In genomic region chrX:41824551-41824950, GRCh38 we compare ENCODE assay signal across 16 cellular contexts.
DNase-seq lines count a peak whose midpoint lies in the region; ATAC-seq and TF ChIP-seq lines count a peak whose summit lies in the region.
"Had no signal": no experiment of that assay in that cellular context is flagged by ENCODE, and none has a peak within 500 bp of the region (broad histone marks: within the 10 kb centered on the region; RNA-seq: fewer than 3 reads in every experiment).

No MANE protein-coding gene starts in this region.

- H3K79me2 ChIP-seq in mesendoderm (ENCODE audit: control insufficient read depth, insufficient read depth, low read length), result no peaks in the 10 kb centered on the region

- H3K23ac ChIP-seq in mesendoderm (ENCODE audit: low read length), result no peak overlapping the region

- CTCF ChIA-PET in CD8-positive, alpha-beta T cell (lab: Charles Lee), result no interaction called here

- no peak overlapping the region for H3K4me3 ChIP-seq in CD8-positive, alpha-beta T cell (ENCODE audit: low read depth, low read length)
- no peak overlapping the region for H3K4me3 ChIP-seq in choroid plexus epithelial cell (ENCODE audit: low read depth, low read length)
- H3K4me3 ChIP-seq in mesendoderm (ENCODE audit: low read length), result no peak overlapping the region
- H3K4me3 ChIP-seq: cardiac muscle cell, right atrium auricular region had no signal

- H3K36me3 Mint-ChIP-seq in CD8-positive, alpha-beta T cell, result peaks cover 29% of the 10 kb centered on the region

- H3K27me3 ChIP-seq in CD8-positive, alpha-beta T cell (ENCODE audit: insufficient read depth, low read length), result no peaks in the 10 kb centered on the region
- H3K27me3 ChIP-seq in mesendoderm (ENCODE audit: insufficient read depth, low read length, poor library complexity), result no peaks in the 10 kb centered on the region
- H3K27me3 ChIP-seq: cardiac muscle cell, right atrium auricular region had no signal

- H3K4ac ChIP-seq in mesendoderm (ENCODE audit: low read depth, low read length), result no peak overlapping the region

- H4K8ac ChIP-seq in mesendoderm (ENCODE audit: low read depth, low read length), result no peak overlapping the region

- peak overlapping the region; percentile 39 for H3K18ac ChIP-seq in mesendoderm (ENCODE audit: low read length)

- no peak overlapping the region for H3K4me3 Mint-ChIP-seq in CD8-positive, alpha-beta T cell
- H3K4me3 Mint-ChIP-seq: activated T-cell treated with anti-CD3 and anti-CD28 coated beads, Interleukin-2, amount 50 U/mL, for 24 hours; CD4-positive, CD25-positive, alpha-beta regulatory T cell had no signal

- DNase-seq in CD8-positive, alpha-beta T cell, result no peak
- peak; percentile 9 for DNase-seq in HT-29 (ENCODE audit: low spot score)
- DNase-seq in choroid plexus epithelial cell (ENCODE audit: low read depth), result peak; percentile 47
- DNase-seq in mesendoderm, result peak; percentile 15
- DNase-seq in stimulated activated CD4-positive, alpha-beta T cell treated with anti-CD3 and anti-CD28 coated beads, Interleukin-4, amount 100 ng/mL, for 24 hours, result no peak
- DNase-seq in cardiac septum (ENCODE audit: low spot score), result no peak
- DNase-seq: activated CD4-positive, CD25-positive, alpha-beta regulatory T cell treated with anti-CD3 and anti-CD28 coated beads, Interleukin-2, amount 50 U/mL, for 72 hours; activated T-cell treated with anti-CD3 and anti-CD28 coated beads, Interleukin-2, amount 50 U/mL, for 24 hours; CD4-positive, CD25-positive, alpha-beta regulatory T cell; substantia nigra; SW 1271 had no signal

- ATAC-seq in CD8-positive, alpha-beta T cell, result no peak
- ATAC-seq in HG02938 (IDR thresholded peaks at IDR 0.05; ENCODE audit: unreplicated experiment), result no peak
- ATAC-seq in GM21381 (IDR thresholded peaks at IDR 0.05; ENCODE audit: unreplicated experiment), result no peak

- no peak overlapping the region for H4K5ac ChIP-seq in mesendoderm (ENCODE audit: low read length)

- H3K36me3 ChIP-seq in CD8-positive, alpha-beta T cell (ENCODE audit: insufficient read depth, low read length), result no peaks in the 10 kb centered on the region
- H3K36me3 ChIP-seq in mesendoderm (ENCODE audit: control insufficient read depth, insufficient read depth, low read length), result no peaks in the 10 kb centered on the region
- H3K36me3 ChIP-seq: cardiac muscle cell, right atrium auricular region had no signal

- no peak overlapping the region for H2BK5ac ChIP-seq in mesendoderm (ENCODE audit: low read length)

- H2AK5ac ChIP-seq in mesendoderm (ENCODE audit: low read length), result no peak overlapping the region

- no peak overlapping the region for H2BK15ac ChIP-seq in mesendoderm (replicated peaks; ENCODE audit: low read depth)

- WGBS in mesendoderm (ENCODE audit: extremely low coverage, insufficient coverage, low lambda C conversion rate), result no CpG with 5 or more reads among the region's 3 CpGs

- intact Hi-C loops in CD8-positive, alpha-beta T cell (cut with DNase I, micrococcal nuclease), result no loop called here
- intact Hi-C loops in cardiac septum (cut with DNase I), result no loop called here

- no peaks in the 10 kb centered on the region for H3K27me3 Mint-ChIP-seq in CD8-positive, alpha-beta T cell (ENCODE audit: low read depth)
- H3K27me3 Mint-ChIP-seq: CD4-positive, CD25-positive, alpha-beta regulatory T cell had no signal

- no peak overlapping the region for H2BK120ac ChIP-seq in mesendoderm (ENCODE audit: low read depth, low read length)

- H3K56ac ChIP-seq in mesendoderm (ENCODE audit: low read length), result no peak overlapping the region

- no peak for TF ChIP-seq CTCF in CD8-positive, alpha-beta T cell (IDR thresholded peaks at IDR 0.05)
- TF ChIP-seq CTCF in choroid plexus epithelial cell (conservative IDR thresholded peaks at IDR 0.05; ENCODE audit: low read depth, low read length), result peak; percentile 3

- no peak overlapping the region for H3K4me2 ChIP-seq in mesendoderm (ENCODE audit: low read length)

- H3K4me1 Mint-ChIP-seq in CD8-positive, alpha-beta T cell (ENCODE audit: low read depth), result peaks cover 17% of the 10 kb centered on the region

- no peak overlapping the region for H3K27ac ChIP-seq in CD8-positive, alpha-beta T cell (ENCODE audit: low read depth, low read length)
- H3K27ac ChIP-seq in mesendoderm (ENCODE audit: low read depth, low read length), result no peak overlapping the region
- H3K27ac ChIP-seq: cardiac muscle cell, epithelial cell of prostate, right atrium auricular region had no signal

- H3K9me3 ChIP-seq in CD8-positive, alpha-beta T cell (ENCODE audit: low read length), result no peaks in the 10 kb centered on the region
- H3K9me3 ChIP-seq: right atrium auricular region had no signal

- no peaks in the 10 kb centered on the region for H3K4me1 ChIP-seq in CD8-positive, alpha-beta T cell (ENCODE audit: insufficient read depth, low read length)
- H3K4me1 ChIP-seq in mesendoderm (ENCODE audit: control insufficient read depth, low read depth, low read length), result no peaks in the 10 kb centered on the region
- H3K4me1 ChIP-seq: right atrium auricular region had no signal

- no peaks in the 10 kb centered on the region for H3K9me3 Mint-ChIP-seq in CD8-positive, alpha-beta T cell
- H3K9me3 Mint-ChIP-seq: activated T-cell treated with anti-CD3 and anti-CD28 coated beads, Interleukin-2, amount 50 U/mL, for 24 hours had no signal

- POLR2A ChIA-PET in CD8-positive, alpha-beta T cell (lab: Charles Lee), result no interaction called here

- no peak overlapping the region for H3K9ac ChIP-seq in mesendoderm (ENCODE audit: low read length)

- H3K79me1 ChIP-seq in mesendoderm (ENCODE audit: low read length), result no peaks in the 10 kb centered on the region

- H3K27ac Mint-ChIP-seq in CD8-positive, alpha-beta T cell, result peak overlapping the region; percentile 22
- H3K27ac Mint-ChIP-seq: activated T-cell treated with anti-CD3 and anti-CD28 coated beads, Interleukin-2, amount 50 U/mL, for 24 hours had no signal

Comparison
In these comparisons a context has a peak if more than half of its experiments do, and no peak if none do; other contexts are left out.
1. DNase-seq: peak in HT-29 (single experiment), choroid plexus epithelial cell (single experiment) and mesendoderm (single experiment); none in CD8-positive, alpha-beta T cell (0 of 7), stimulated activated CD4-positive, alpha-beta T cell treated with anti-CD3 and anti-CD28 coated beads, Interleukin-4, amount 100 ng/mL, for 24 hours (single experiment) and cardiac septum (single experiment).